ENCODE assay signal across 20 cellular contexts in the genomic region with DNA sequence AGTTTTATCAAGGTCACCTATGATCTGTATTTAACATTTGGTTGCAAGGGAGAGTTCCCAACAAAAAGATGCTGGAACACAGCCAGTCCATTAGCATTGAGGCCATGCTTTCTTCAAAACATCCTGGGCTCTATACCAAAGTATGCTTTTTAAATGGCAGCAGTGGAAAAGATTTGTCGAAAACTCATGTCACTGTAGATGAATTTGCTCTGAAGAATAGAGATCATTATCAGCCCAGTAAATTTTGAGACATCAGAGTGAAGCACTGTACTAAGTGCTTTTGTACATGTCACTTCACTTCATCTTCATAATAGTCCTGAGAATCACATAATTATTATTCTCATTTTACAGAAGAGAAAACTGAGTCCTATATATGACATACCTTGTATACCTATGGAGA.
DNase-seq lines count a peak whose midpoint lies in the region; ATAC-seq and TF ChIP-seq lines count a peak whose summit lies in the region.
"Had no signal": no experiment of that assay in that cellular context is flagged by ENCODE, and none has a peak within 500 bp of the region (broad histone marks: within the 10 kb centered on the region; RNA-seq: fewer than 3 reads in every experiment).

No MANE protein-coding gene starts in this region.

- no peak overlapping the region for H3K23ac ChIP-seq in mesenchymal stem cell (ENCODE audit: low read length in 2 of 2)

- WGBS in mesenchymal stem cell, result no CpG with 5 or more reads among the region's 1 CpG

- H3K27me3 ChIP-seq in mesenchymal stem cell (ENCODE audit: control insufficient read depth in 1 of 2, insufficient read depth in 1 of 2, low read length in 2 of 2), result no peaks in the 10 kb centered on the region
- H3K27me3 ChIP-seq: BLaER1 treated with 17β-estradiol and CSF1 and Interleukin-3, amounts not matched to agents 10 nM and 100 nM had no signal

- H2BK15ac ChIP-seq in mesenchymal stem cell (ENCODE audit: low read depth, poor library complexity, severe bottlenecking), result no peak overlapping the region

- no peak overlapping the region for H3K4ac ChIP-seq in mesenchymal stem cell (ENCODE audit: low read depth in 1 of 2, low read length in 2 of 2)

- DNase-seq in M059J (ENCODE audit: low read depth) (peak; percentile 41), mesenchymal stem cell (no peak), caudate nucleus (lab: John Stamatoyannopoulos, UW) (no peak), D341Med (ENCODE audit: low spot score) (no peak)
- DNase-seq: AML-193; Caco-2; Calu3; CD4-positive, alpha-beta T cell; CD8-positive, alpha-beta T cell; DMS 273 treated with DMSO at 0.1 percent for 48 hours; DMS153; DMS53; DND-41; GF-D8 had no signal

- peaks cover 9% of the 10 kb centered on the region for H3K79me1 ChIP-seq in mesenchymal stem cell (replicated peaks; ENCODE audit: low read length, poor library complexity, severe bottlenecking)

- no peaks in the 10 kb centered on the region for H3K9me3 ChIP-seq in mesenchymal stem cell (ENCODE audit: control insufficient read depth, low read length)
- H3K9me3 ChIP-seq: A549; BLaER1 treated with 17β-estradiol and CSF1 and Interleukin-3, amounts not matched to agents 10 nM and 100 nM; Caco-2 had no signal

- H4K8ac ChIP-seq in mesenchymal stem cell (ENCODE audit: low read length), result no peak overlapping the region

- H3K36me3 ChIP-seq in mesenchymal stem cell (ENCODE audit: control insufficient read depth in 1 of 2, insufficient read depth in 2 of 2, low read depth in 1 of 2, low read length in 2 of 2), result no peaks in the 10 kb centered on the region

- H3K4me1 ChIP-seq in mesenchymal stem cell (ENCODE audit: control insufficient read depth, insufficient read depth, low read depth, low read length), result no peaks in the 10 kb centered on the region

- no peak overlapping the region for H3K18ac ChIP-seq in mesenchymal stem cell (ENCODE audit: low read depth in 1 of 2, low read length in 2 of 2)

- no peak overlapping the region for H3K9ac ChIP-seq in mesenchymal stem cell (ENCODE audit: low read length)
- H3K9ac ChIP-seq: BLaER1 treated with 17β-estradiol and CSF1 and Interleukin-3, amounts not matched to agents 10 nM and 100 nM had no signal

- H2AK5ac ChIP-seq in mesenchymal stem cell (ENCODE audit: low read length, severe bottlenecking), result peak overlapping the region; percentile 56

- H3K14ac ChIP-seq in mesenchymal stem cell (ENCODE audit: low read length in 2 of 2), result no peak overlapping the region

- no peak overlapping the region for H2BK5ac ChIP-seq in mesenchymal stem cell (ENCODE audit: low read depth, low read length, poor library complexity, severe bottlenecking)

- no peak overlapping the region for H3K4me2 ChIP-seq in mesenchymal stem cell (ENCODE audit: low read length, poor library complexity, severe bottlenecking)
- H3K4me2 ChIP-seq: BLaER1 treated with 17β-estradiol and CSF1 and Interleukin-3, amounts not matched to agents 10 nM and 100 nM had no signal

- H2BK120ac ChIP-seq in mesenchymal stem cell (ENCODE audit: low read depth, low read length), result no peak overlapping the region

- no peak overlapping the region for H2AFZ ChIP-seq in mesenchymal stem cell (ENCODE audit: low read depth, low read length)

- ATAC-seq in SK-N-SH treated with all-trans-retinoic acid at 6 μM for 48 hours, result no peak
- no peak for ATAC-seq in HG02798 (IDR thresholded peaks at IDR 0.05; ENCODE audit: poor library complexity, unreplicated experiment)
- no peak for ATAC-seq in HG02763 (IDR thresholded peaks at IDR 0.05; ENCODE audit: unreplicated experiment)
- ATAC-seq: A549; CD8-positive, alpha-beta T cell had no signal

- H2BK12ac ChIP-seq in mesenchymal stem cell (ENCODE audit: low read length in 2 of 2), result no peak overlapping the region

- H4K91ac ChIP-seq in mesenchymal stem cell (ENCODE audit: low read length), result no peak overlapping the region

- H3K27ac ChIP-seq in mesenchymal stem cell (ENCODE audit: low read length, poor library complexity, severe bottlenecking) (no peak overlapping the region), caudate nucleus (ENCODE audit: low read depth, low read length) (no peak overlapping the region)
- H3K27ac ChIP-seq: A549; BLaER1 treated with 17β-estradiol and CSF1 and Interleukin-3, amounts not matched to agents 10 nM and 100 nM; C4-2B had no signal

- no peak overlapping the region for H3K4me3 ChIP-seq in mesenchymal stem cell (ENCODE audit: insufficient read depth in 1 of 2, low read depth in 1 of 2, low read length in 2 of 2)
- H3K4me3 ChIP-seq: A549; BLaER1 treated with 17β-estradiol and CSF1 and Interleukin-3, amounts not matched to agents 10 nM and 100 nM had no signal

TF ChIP-seq in SK-N-SH treated with all-trans-retinoic acid at 6 μM for 48 hours, 23 proteins besides CTCF, POLR2A, EP300 and RAD21:
- TF ChIP-seq ZFP30 (CRISPR knock-in tag; IDR thresholded peaks at IDR 0.05) (no peak), ISL1 (CRISPR knock-in tag; IDR thresholded peaks at IDR 0.05) (peak; percentile 92)
